In the genomic region with DNA sequence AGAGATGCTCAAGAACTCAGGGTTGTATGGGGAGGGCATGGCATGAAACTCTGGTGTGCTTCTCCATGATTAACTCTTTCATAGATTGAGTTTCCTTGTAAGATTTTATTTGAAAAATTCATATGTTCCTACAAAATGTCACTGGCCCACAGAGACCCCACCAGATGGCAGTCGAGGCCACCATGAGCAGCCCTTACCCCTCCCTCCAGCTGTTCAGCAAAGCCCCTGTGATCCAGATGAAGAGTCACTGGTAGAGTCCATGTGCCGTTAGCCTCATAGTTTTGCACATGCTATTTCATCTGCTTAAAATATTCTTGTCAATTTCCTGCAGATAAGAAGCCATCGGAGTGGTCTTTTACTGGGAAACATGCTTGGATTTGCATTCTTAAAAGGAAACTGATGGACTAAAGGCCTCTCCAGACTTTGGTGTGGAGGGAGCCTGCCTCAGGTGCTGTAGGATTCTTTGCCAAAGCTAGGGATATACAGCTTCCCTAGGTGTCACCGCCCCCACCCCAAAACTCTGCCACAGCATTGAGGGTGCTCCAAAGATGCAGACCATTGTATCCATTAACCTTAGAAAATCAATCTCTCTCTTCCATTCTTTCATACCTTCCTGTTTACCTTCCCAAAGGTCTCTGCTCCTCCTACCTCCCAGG, we compare ENCODE assay signal across 10 cellular contexts. TPM values are rescaled to one million over a fixed set of nuclear protein-coding genes. Genes with fewer than 3 reads are reported as not detected.
DNase-seq lines count a peak whose midpoint lies in the region; ATAC-seq and TF ChIP-seq lines count a peak whose summit lies in the region.
"Had no signal": no experiment of that assay in that cellular context is flagged by ENCODE, and none has a peak within 500 bp of the region (broad histone marks: within the 10 kb centered on the region; RNA-seq: fewer than 3 reads in every experiment).

No MANE protein-coding gene starts in this region.

- H3K79me2 ChIP-seq in Loucy (ENCODE audit: insufficient read depth, low read length) (no peaks in the 10 kb centered on the region), neural progenitor cell (ENCODE audit: low read depth) (peaks cover 99% of the 10 kb centered on the region)

- H3K27ac ChIP-seq in neural progenitor cell, result peak overlapping the region; percentile 43
- H3K27ac ChIP-seq in naive thymus-derived CD4-positive, alpha-beta T cell (ENCODE audit: low read depth, low read length), result no peak overlapping the region
- H3K27ac ChIP-seq: neutrophil had no signal

- H3K27me3 Mint-ChIP-seq in brain (peaks cover 6% of the 10 kb centered on the region), neural progenitor cell (ENCODE audit: insufficient read depth, low read depth) (no peaks in the 10 kb centered on the region)
- peaks cover 8 to 17% (median 10%) of the 10 kb centered on the region in 5 donors for H3K27me3 Mint-ChIP-seq in naive thymus-derived CD4-positive, alpha-beta T cell
- H3K27me3 Mint-ChIP-seq in activated CD4-positive, alpha-beta T cell treated with anti-CD3 and anti-CD28 coated beads, Interleukin-2, amount 10 ng/mL, durations not matched to agents 7 days and 5 days, result peaks cover 8% of the 10 kb centered on the region

- H3K36me3 ChIP-seq in Loucy (ENCODE audit: insufficient read depth, low read length) (no peaks in the 10 kb centered on the region), neural progenitor cell (no peaks in the 10 kb centered on the region)
- no peaks in the 10 kb centered on the region for H3K36me3 ChIP-seq in naive thymus-derived CD4-positive, alpha-beta T cell (ENCODE audit: control insufficient read depth in 2 of 3, insufficient read depth in 3 of 3, low read length in 3 of 3)
- H3K36me3 ChIP-seq: neutrophil had no signal

- POLR2A ChIA-PET in naive thymus-derived CD4-positive, alpha-beta T cell (lab: Charles Lee), result no interaction called here
- POLR2A ChIA-PET in activated CD4-positive, alpha-beta T cell treated with anti-CD3 and anti-CD28 coated beads, Interleukin-2, amount 10 ng/mL, durations not matched to agents 7 days and 5 days (lab: Charles Lee), result no interaction called here

- TF ChIP-seq CTCF in Loucy (conservative IDR thresholded peaks at IDR 0.05; ENCODE audit: low read length) (peak; percentile 64), brain (conservative IDR thresholded peaks at IDR 0.05) (peak; percentile 56 to 71), neural progenitor cell (IDR thresholded peaks at IDR 0.05) (peak; percentile 65)

- H3K4me2 ChIP-seq in Loucy (ENCODE audit: low read depth, low read length, poor library complexity, severe bottlenecking) (no peak overlapping the region), neural progenitor cell (no peak overlapping the region)

- no peaks in the 10 kb centered on the region for H3K9me2 ChIP-seq in Loucy (replicated peaks; ENCODE audit: low read depth, low read length)

- H3K27ac Mint-ChIP-seq in brain (peak overlapping the region in 1 of 5 experiments; percentile 54), neural progenitor cell (no peak overlapping the region)
- no peak overlapping the region for H3K27ac Mint-ChIP-seq in naive thymus-derived CD4-positive, alpha-beta T cell
- H3K27ac Mint-ChIP-seq in activated CD4-positive, alpha-beta T cell treated with anti-CD3 and anti-CD28 coated beads, Interleukin-2, amount 10 ng/mL, durations not matched to agents 7 days and 5 days, result no peak overlapping the region

- DNase-seq in NCI-H2196 (lab: John Stamatoyannopoulos, UW; ENCODE audit: unreplicated experiment) (peak; percentile 18), NCI-H2196 treated with DMSO at 0.1 percent for 48 hours (lab: John Stamatoyannopoulos, UW; ENCODE audit: unreplicated experiment) (no peak), neural progenitor cell (ENCODE audit: low spot score) (peak; percentile 51), NCI-H187 treated with DMSO at 0.1 percent for 48 hours (lab: John Stamatoyannopoulos, UW) (no peak)
- DNase-seq in naive thymus-derived CD4-positive, alpha-beta T cell, result no peak
- DNase-seq in activated CD4-positive, alpha-beta T cell treated with anti-CD3 and anti-CD28 coated beads, Interleukin-2, amount 10 ng/mL, durations not matched to agents 7 days and 5 days, result no peak
- DNase-seq: activated gamma-delta T cell had no signal

- H3K36me3 Mint-ChIP-seq in brain, result no peaks in the 10 kb centered on the region
- H3K36me3 Mint-ChIP-seq in neural progenitor cell, result no peaks in the 10 kb centered on the region
- H3K36me3 Mint-ChIP-seq in naive thymus-derived CD4-positive, alpha-beta T cell, result no peaks in the 10 kb centered on the region
- H3K36me3 Mint-ChIP-seq in activated CD4-positive, alpha-beta T cell treated with anti-CD3 and anti-CD28 coated beads, Interleukin-2, amount 10 ng/mL, durations not matched to agents 7 days and 5 days (ENCODE audit: low read depth), result no peaks in the 10 kb centered on the region

- H3K27me3 ChIP-seq in Loucy (ENCODE audit: insufficient read depth, low read length, poor library complexity, severe bottlenecking), result no peaks in the 10 kb centered on the region
- no peaks in the 10 kb centered on the region for H3K27me3 ChIP-seq in neural progenitor cell
- no peaks in the 10 kb centered on the region for H3K27me3 ChIP-seq in naive thymus-derived CD4-positive, alpha-beta T cell (ENCODE audit: control insufficient read depth in 2 of 2, insufficient read depth in 2 of 2, low read length in 2 of 2)
- H3K27me3 ChIP-seq: neutrophil had no signal

- no peak for ATAC-seq in naive thymus-derived CD4-positive, alpha-beta T cell

- no peak overlapping the region for H3K4me3 ChIP-seq in Loucy (ENCODE audit: low read length, poor library complexity, severe bottlenecking)
- no peak overlapping the region for H3K4me3 ChIP-seq in neural progenitor cell
- no peak overlapping the region for H3K4me3 ChIP-seq in naive thymus-derived CD4-positive, alpha-beta T cell (ENCODE audit: low read length)

- H2AFZ ChIP-seq in Loucy (ENCODE audit: low read length) (no peak overlapping the region), neural progenitor cell (replicated peaks) (no peak overlapping the region)

- H3K9ac ChIP-seq in Loucy (ENCODE audit: low read depth, low read length, poor library complexity, severe bottlenecking) (no peak overlapping the region), neural progenitor cell (no peak overlapping the region)

- no peaks in the 10 kb centered on the region for H3F3A ChIP-seq in Loucy (ENCODE audit: low read depth)
- no peaks in the 10 kb centered on the region for H3F3A ChIP-seq in neural progenitor cell (ENCODE audit: low read depth)

- H3K4me3 Mint-ChIP-seq in brain, result no peak overlapping the region
- H3K4me3 Mint-ChIP-seq in neural progenitor cell, result no peak overlapping the region
- no peak overlapping the region for H3K4me3 Mint-ChIP-seq in naive thymus-derived CD4-positive, alpha-beta T cell
- H3K4me3 Mint-ChIP-seq in activated CD4-positive, alpha-beta T cell treated with anti-CD3 and anti-CD28 coated beads, Interleukin-2, amount 10 ng/mL, durations not matched to agents 7 days and 5 days, result no peak overlapping the region

- peaks cover 5% of the 10 kb centered on the region for H3K4me1 Mint-ChIP-seq in brain
- H3K4me1 Mint-ChIP-seq in neural progenitor cell, result no peaks in the 10 kb centered on the region
- H3K4me1 Mint-ChIP-seq in naive thymus-derived CD4-positive, alpha-beta T cell, result peaks cover 0 to 2% (median 0%) of the 10 kb centered on the region in 7 donors
- H3K4me1 Mint-ChIP-seq in activated CD4-positive, alpha-beta T cell treated with anti-CD3 and anti-CD28 coated beads, Interleukin-2, amount 10 ng/mL, durations not matched to agents 7 days and 5 days, result no peaks in the 10 kb centered on the region

- no peaks in the 10 kb centered on the region for H3K9me3 ChIP-seq in Loucy (ENCODE audit: insufficient read depth, low read depth, low read length)
- no peaks in the 10 kb centered on the region for H3K9me3 ChIP-seq in neural progenitor cell (ENCODE audit: low read depth)
- no peaks in the 10 kb centered on the region for H3K9me3 ChIP-seq in naive thymus-derived CD4-positive, alpha-beta T cell (ENCODE audit: control insufficient read depth in 2 of 3, low read length in 3 of 3)
- H3K9me3 ChIP-seq: neutrophil had no signal

- CTCF ChIA-PET in naive thymus-derived CD4-positive, alpha-beta T cell (lab: Charles Lee), result no interaction called here
- CTCF ChIA-PET in activated CD4-positive, alpha-beta T cell treated with anti-CD3 and anti-CD28 coated beads, Interleukin-2, amount 10 ng/mL, durations not matched to agents 7 days and 5 days (lab: Charles Lee), result no interaction called here

- H3K4me1 ChIP-seq in Loucy (ENCODE audit: insufficient read depth, low read length, poor library complexity, severe bottlenecking) (no peaks in the 10 kb centered on the region), neural progenitor cell (peaks cover 39% of the 10 kb centered on the region)
- no peaks in the 10 kb centered on the region for H3K4me1 ChIP-seq in naive thymus-derived CD4-positive, alpha-beta T cell (ENCODE audit: control insufficient read depth in 2 of 2, insufficient read depth in 2 of 2, low read length in 2 of 2)

- H4K20me1 ChIP-seq in Loucy (ENCODE audit: insufficient read depth, low read length, poor library complexity, severe bottlenecking) (no peaks in the 10 kb centered on the region), neural progenitor cell (ENCODE audit: low read depth) (no peaks in the 10 kb centered on the region)

- no peaks in the 10 kb centered on the region for H3K9me3 Mint-ChIP-seq in brain
- H3K9me3 Mint-ChIP-seq in neural progenitor cell, result no peaks in the 10 kb centered on the region
- H3K9me3 Mint-ChIP-seq in naive thymus-derived CD4-positive, alpha-beta T cell, result peaks cover 0 to 4% (median 0%) of the 10 kb centered on the region in 11 donors
- no peaks in the 10 kb centered on the region for H3K9me3 Mint-ChIP-seq in activated CD4-positive, alpha-beta T cell treated with anti-CD3 and anti-CD28 coated beads, Interleukin-2, amount 10 ng/mL, durations not matched to agents 7 days and 5 days

- intact Hi-C loops in naive thymus-derived CD4-positive, alpha-beta T cell (cut with micrococcal nuclease), result loop anchor here in 1 of 2 donors (5.0 kb wide), 1 partner anchor 1215 kb away; no protein-coding TSS in a partner anchor

RNA-seq across cellular contexts. Expression of gene ZNF385B, which starts 18.8 kb away (rescaled TPM):
- polyA plus RNA-seq in brain (ENCODE audit: insufficient read depth, low read depth, low replicate concordance), result 2.4 TPM
- 22.9 and 35.8 TPM in 2 replicates for total RNA-seq in neural progenitor cell (ENCODE audit: low replicate concordance)
- total RNA-seq in naive thymus-derived CD4-positive, alpha-beta T cell, result not detected
- not detected for polyA plus RNA-seq in naive thymus-derived CD4-positive, alpha-beta T cell
- not detected for total RNA-seq in activated CD4-positive, alpha-beta T cell treated with anti-CD3 and anti-CD28 coated beads, Interleukin-2, amount 10 ng/mL, durations not matched to agents 7 days and 5 days

Comparison
In these comparisons a context has a peak if more than half of its experiments do, and no peak if none do; other contexts are left out.
1. DNase-seq: peak in NCI-H2196 (single experiment) and neural progenitor cell (single experiment); none in NCI-H2196 treated with DMSO at 0.1 percent for 48 hours (single experiment), NCI-H187 treated with DMSO at 0.1 percent for 48 hours (single experiment), naive thymus-derived CD4-positive, alpha-beta T cell (0 of 9) and activated CD4-positive, alpha-beta T cell treated with anti-CD3 and anti-CD28 coated beads, Interleukin-2, amount 10 ng/mL, durations not matched to agents 7 days and 5 days (single experiment).
2. RNA of gene ZNF385B, which starts 18.8 kb away (total RNA-seq): 22.9 to 35.8 TPM in neural progenitor cell; not detected in naive thymus-derived CD4-positive, alpha-beta T cell and not detected in activated CD4-positive, alpha-beta T cell treated with anti-CD3 and anti-CD28 coated beads, Interleukin-2, amount 10 ng/mL, durations not matched to agents 7 days and 5 days; every median in the first group is over 10 times any median in the second.
3. Peak in every context shown above with its lines, with median percentiles within 50 percentile points of each other: CTCF ChIP-seq.